ENCODE assay signal across 9 cellular contexts in genomic region chr17:74842599-74843351, GRCh38. TPM values are rescaled to one million over a fixed set of nuclear protein-coding genes. Genes with fewer than 3 reads are reported as not detected.
DNase-seq lines count a peak whose midpoint lies in the region; TF ChIP-seq lines count a peak whose summit lies in the region.
"Had no signal": no experiment of that assay in that cellular context is flagged by ENCODE, and none has a peak within 500 bp of the region (broad histone marks: within the 10 kb centered on the region; RNA-seq: fewer than 3 reads in every experiment).

No MANE protein-coding gene starts in this region.

- H3K9me3 ChIP-seq in esophagus muscularis mucosa = no peaks in the 10 kb centered on the region

- peak in 12 of 14 donors; percentile 27 to 89 (median 69) for DNase-seq in C1 segment of cervical spinal cord (lab: John Stamatoyannopoulos, UW)
- peak; percentile 66 for DNase-seq in HT-29 (ENCODE audit: low spot score)
- peak; percentile 82 for DNase-seq in SK-MEL-5 (ENCODE audit: low read depth, low spot score)
- DNase-seq in esophagus muscularis mucosa (ENCODE audit: extremely low spot score) = no peak
- DNase-seq in mesothelial cell of epicardium (ENCODE audit: low spot score in 2 of 2, unreplicated experiment in 2 of 2) = peak; percentile 49 to 71
- DNase-seq in activated CD4-positive, CD25-positive, alpha-beta regulatory T cell treated with anti-CD3 and anti-CD28 coated beads, Interleukin-2, amount 50 U/mL, for 72 hours = no peak
- no peak for DNase-seq in A172 (ENCODE audit: low spot score)

- H3K4me1 ChIP-seq in esophagus muscularis mucosa (peaks cover 21 to 38% (median 36%) of the 10 kb centered on the region in 4 donors), urinary bladder (ENCODE audit: insufficient read depth) (no peaks in the 10 kb centered on the region)

- no peak for TF ChIP-seq POLR2A in esophagus muscularis mucosa (IDR thresholded peaks at IDR 0.05; ENCODE audit: low read depth)

- in situ Hi-C loops in SK-MEL-5 (cut with HindIII; ENCODE audit: low pct_unique_long_range_greater_than_20kb, low sequenced_read_pairs) = no loop called here

- H3K4me3 ChIP-seq in esophagus muscularis mucosa = peak overlapping the region; percentile 45 to 65 (median 50)
- peak overlapping the region; percentile 9 for H3K4me3 ChIP-seq in urinary bladder (ENCODE audit: low read depth, low read length)

- intact Hi-C loops in esophagus muscularis mucosa (cut with DNase I) = no loop called here

- H3K4me1 Mint-ChIP-seq in mesothelial cell of epicardium = peaks cover 14% of the 10 kb centered on the region

- TF ChIP-seq CTCF in esophagus muscularis mucosa (IDR thresholded peaks at IDR 0.05) (peak; percentile 66 to 70 (median 67)), mesothelial cell of epicardium (IDR thresholded peaks at IDR 0.05; ENCODE audit: unreplicated experiment) (peak; percentile 40)

- WGBS in esophagus muscularis mucosa = 0% methylated on average over 27 of the region's 88 CpGs
- 2% methylated on average over 88 of the region's 88 CpGs for WGBS in urinary bladder

- H3K36me3 ChIP-seq in esophagus muscularis mucosa (peaks cover 0 to 8% (median 0%) of the 10 kb centered on the region in 4 donors), urinary bladder (ENCODE audit: insufficient read depth) (no peaks in the 10 kb centered on the region)

- no peak overlapping the region for H3K27ac Mint-ChIP-seq in mesothelial cell of epicardium

- H3K27ac ChIP-seq in esophagus muscularis mucosa (replicated peaks in 1 of 4) (peak overlapping the region in 1 of 4 donors; percentile 71), urinary bladder (ENCODE audit: low read depth) (no peak overlapping the region)
- H3K27ac ChIP-seq: HL-60 had no signal

- H3K4me3 Mint-ChIP-seq in mesothelial cell of epicardium = peak overlapping the region; percentile 33

- H3K27me3 Mint-ChIP-seq in mesothelial cell of epicardium (ENCODE audit: low read depth) = peaks cover 53% of the 10 kb centered on the region

- no peak for TF ChIP-seq EP300 in esophagus muscularis mucosa (IDR thresholded peaks at IDR 0.05)

- no peaks in the 10 kb centered on the region for H3K9me3 Mint-ChIP-seq in mesothelial cell of epicardium

- no peaks in the 10 kb centered on the region for H3K36me3 Mint-ChIP-seq in mesothelial cell of epicardium

- peaks cover 0 to 34% (median 0%) of the 10 kb centered on the region in 4 donors for H3K27me3 ChIP-seq in esophagus muscularis mucosa

RNA-seq across cellular contexts. Expression of gene GRIN2C, which starts 16.9 kb away (rescaled TPM):
- 0.03 TPM in 1 of 2 replicates, not detected in the other for total RNA-seq in HT-29 (2014; rRNA removed; shearing (Covaris generic))
- total RNA-seq in SK-MEL-5 (2014; rRNA removed; shearing (Covaris generic)) = 0.40 TPM in 1 of 2 replicates, not detected in the other
- 0.29 and 0.48 TPM in 2 replicates for polyA plus RNA-seq in SK-MEL-5 (2015; cell fraction: cytosol; rRNA removed)
- polyA plus RNA-seq in SK-MEL-5 (2015; cell fraction: nucleus; rRNA removed) = 0.80 and 0.94 TPM in 2 replicates
- total RNA-seq in esophagus muscularis mucosa = 1 to 10 TPM in 1 of 4 donors, under 1 TPM in 3; 0.17 to 2.5 (median 0.50) TPM
- total RNA-seq in mesothelial cell of epicardium = 0.16 to 0.29 TPM (median 0.18 TPM) in 3 replicates
- 1.9 TPM for total RNA-seq in urinary bladder
- polyA plus RNA-seq in urinary bladder = 0.47 TPM
- total RNA-seq in A172 (2014; rRNA removed; shearing (Covaris generic)) = 0.05 and 0.69 TPM in 2 replicates

RNA-seq across cellular contexts. Expression of gene FDXR, which starts 30.0 kb away (rescaled TPM):
- 32.2 and 38.4 TPM in 2 replicates for total RNA-seq in HT-29 (2014; rRNA removed; shearing (Covaris generic))
- total RNA-seq in SK-MEL-5 (2014; rRNA removed; shearing (Covaris generic)) = 42.4 and 48.1 TPM in 2 replicates
- polyA plus RNA-seq in SK-MEL-5 (2015; cell fraction: cytosol; rRNA removed) = 82.1 and 92.8 TPM in 2 replicates
- polyA plus RNA-seq in SK-MEL-5 (2015; cell fraction: nucleus; rRNA removed) = 85.8 and 117 TPM in 2 replicates
- total RNA-seq in esophagus muscularis mucosa (10 to 100 TPM in 1 of 4 donors, 1 to 10 TPM in 3; 4.9 to 10.6 (median 7.0) TPM), mesothelial cell of epicardium (20.4 to 23.0 TPM (median 22.5 TPM) in 3 replicates), urinary bladder (3.7 TPM)
- polyA plus RNA-seq in urinary bladder = 12.3 TPM
- 35.9 and 44.1 TPM in 2 replicates for total RNA-seq in A172 (2014; rRNA removed; shearing (Covaris generic))

RNA-seq across cellular contexts. Expression of gene FADS6, which starts 50.7 kb away (rescaled TPM):
- total RNA-seq in HT-29 (2014; rRNA removed; shearing (Covaris generic)) = not detected in 2 replicates
- total RNA-seq in SK-MEL-5 (2014; rRNA removed; shearing (Covaris generic)) = not detected in 2 replicates
- polyA plus RNA-seq in SK-MEL-5 (2015; cell fraction: cytosol; rRNA removed) = not detected in 2 replicates
- polyA plus RNA-seq in SK-MEL-5 (2015; cell fraction: nucleus; rRNA removed) = not detected in 2 replicates
- total RNA-seq in esophagus muscularis mucosa (under 1 TPM in 1 of 4 donors, not detected in 3; 0.33 TPM), mesothelial cell of epicardium (0.14 to 0.85 TPM in 2 of 3 replicates, not detected in the other), urinary bladder (0.48 TPM)
- 0.96 TPM for polyA plus RNA-seq in urinary bladder
- total RNA-seq in A172 (2014; rRNA removed; shearing (Covaris generic)) = not detected in 2 replicates

Comparison
In these comparisons a context has a peak if more than half of its experiments do, and no peak if none do; other contexts are left out.
1. DNase-seq: peak in C1 segment of cervical spinal cord (12 of 14), HT-29 (single experiment), SK-MEL-5 (single experiment) and mesothelial cell of epicardium (2 of 2); none in esophagus muscularis mucosa (single experiment), activated CD4-positive, CD25-positive, alpha-beta regulatory T cell treated with anti-CD3 and anti-CD28 coated beads, Interleukin-2, amount 50 U/mL, for 72 hours (single experiment) and A172 (single experiment).